In the genomic region with DNA sequence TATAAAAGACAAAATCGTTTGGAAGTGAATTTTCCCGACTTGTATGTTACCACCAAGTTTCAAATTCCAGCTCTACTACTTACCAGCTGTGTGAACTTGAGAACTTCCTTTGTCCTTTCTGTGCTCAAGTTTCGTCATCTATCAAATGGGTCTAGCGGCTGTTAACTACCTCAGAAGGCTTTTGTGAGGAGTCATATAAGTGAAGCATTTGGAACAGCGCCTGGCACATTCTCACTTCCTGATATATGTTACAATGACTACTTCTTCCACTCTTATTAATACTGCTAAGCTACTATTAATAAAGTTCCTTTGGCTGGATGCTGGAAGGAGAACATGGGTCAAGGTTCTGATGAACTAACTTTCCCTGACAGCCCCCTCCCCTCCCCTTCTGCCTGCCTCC, we compare ENCODE assay signal across 22 cellular contexts.
DNase-seq lines count a peak whose midpoint lies in the region; ATAC-seq, FAIRE-seq and TF ChIP-seq lines count a peak whose summit lies in the region.
"Had no signal": no experiment of that assay in that cellular context is flagged by ENCODE, and none has a peak within 500 bp of the region (broad histone marks: within the 10 kb centered on the region; RNA-seq: fewer than 3 reads in every experiment).

No MANE protein-coding gene starts in this region.

- no peaks in the 10 kb centered on the region for H3K27me3 ChIP-seq in cardiac muscle cell
- H3K27me3 ChIP-seq in left ventricle myocardium inferior (ENCODE audit: low read depth): no peaks in the 10 kb centered on the region
- no peaks in the 10 kb centered on the region for H3K27me3 ChIP-seq in astrocyte (ENCODE audit: insufficient read depth, low read length)
- H3K27me3 ChIP-seq: neutrophil had no signal

- no peak overlapping the region for H3K4me2 ChIP-seq in astrocyte (ENCODE audit: low read length)
- H3K4me2 ChIP-seq: A549 had no signal

- H4K20me1 ChIP-seq in astrocyte (ENCODE audit: insufficient read depth, low read length): no peaks in the 10 kb centered on the region

- FAIRE-seq in astrocyte (lab: Jason Lieb, UNC): peak; percentile 9
- FAIRE-seq: A549, GM12878 had no signal

- H3K4me3 Mint-ChIP-seq in astrocyte (ENCODE audit: unreplicated experiment): no peak overlapping the region
- no peak overlapping the region for H3K4me3 Mint-ChIP-seq in activated T-helper 2 cell treated with anti-CD3 and anti-CD28 coated beads, Interferon-gamma antibody, Interleukin-2, Interleukin-4, amounts not matched to agents 10 μg/mL and 5 μg/mL and 100 μg/mL, durations not matched to agents 14 hours and 24 hours and 36 hours (ENCODE audit: low read depth)
- H3K4me3 Mint-ChIP-seq: activated naive CD4-positive, alpha-beta T cell treated with anti-CD3 and anti-CD28 coated beads for 36 hours; effector memory CD8-positive, alpha-beta T cell; immature natural killer cell; memory B cell; stimulated activated naive B cell treated with anti-CD40 and anti-IgM and Interleukin-4, amounts not matched to agents 10 μg/mL and 1 μg/mL and 100 μg/mL, for 72 hours; T-helper 1 cell treated with Interleukin-12 subunit alpha and Interleukin-12 subunit beta and Interleukin-4 antibody, amounts not matched to agents 30 μg/mL and 1 μg/mL, for 36 hours had no signal

- no peaks in the 10 kb centered on the region for H3K79me2 ChIP-seq in astrocyte (ENCODE audit: insufficient read depth, low read length)

- no peaks in the 10 kb centered on the region for H3K9me3 Mint-ChIP-seq in astrocyte (ENCODE audit: unreplicated experiment)
- no peaks in the 10 kb centered on the region for H3K9me3 Mint-ChIP-seq in activated T-helper 2 cell treated with anti-CD3 and anti-CD28 coated beads, Interferon-gamma antibody, Interleukin-2, Interleukin-4, amounts not matched to agents 10 μg/mL and 5 μg/mL and 100 μg/mL, durations not matched to agents 14 hours and 24 hours and 36 hours
- H3K9me3 Mint-ChIP-seq: activated naive CD4-positive, alpha-beta T cell treated with anti-CD3 and anti-CD28 coated beads for 36 hours; effector memory CD8-positive, alpha-beta T cell; memory B cell; stimulated activated naive B cell treated with anti-CD40 and anti-IgM and Interleukin-4, amounts not matched to agents 10 μg/mL and 1 μg/mL and 100 μg/mL, for 72 hours; T-helper 1 cell treated with Interleukin-12 subunit alpha and Interleukin-12 subunit beta and Interleukin-4 antibody, amounts not matched to agents 30 μg/mL and 1 μg/mL, for 36 hours had no signal

- intact Hi-C loops in left ventricle myocardium inferior (cut with micrococcal nuclease): no loop called here
- intact Hi-C loops in activated T-helper 2 cell treated with anti-CD3 and anti-CD28 coated beads, Interferon-gamma antibody, Interleukin-2, Interleukin-4, amounts not matched to agents 10 μg/mL and 5 μg/mL and 100 μg/mL, durations not matched to agents 14 hours and 24 hours and 36 hours (cut with micrococcal nuclease): no loop called here

- no peaks in the 10 kb centered on the region for H3K36me3 Mint-ChIP-seq in astrocyte (ENCODE audit: low read depth, unreplicated experiment)
- H3K36me3 Mint-ChIP-seq in activated T-helper 2 cell treated with anti-CD3 and anti-CD28 coated beads, Interferon-gamma antibody, Interleukin-2, Interleukin-4, amounts not matched to agents 10 μg/mL and 5 μg/mL and 100 μg/mL, durations not matched to agents 14 hours and 24 hours and 36 hours (ENCODE audit: low read depth): no peaks in the 10 kb centered on the region
- H3K36me3 Mint-ChIP-seq: immature natural killer cell; memory B cell; stimulated activated naive B cell treated with anti-CD40 and anti-IgM and Interleukin-4, amounts not matched to agents 10 μg/mL and 1 μg/mL and 100 μg/mL, for 72 hours had no signal

- peaks cover 5% of the 10 kb centered on the region for H3K27me3 Mint-ChIP-seq in astrocyte (ENCODE audit: low read depth, unreplicated experiment)
- no peaks in the 10 kb centered on the region for H3K27me3 Mint-ChIP-seq in activated T-helper 2 cell treated with anti-CD3 and anti-CD28 coated beads, Interferon-gamma antibody, Interleukin-2, Interleukin-4, amounts not matched to agents 10 μg/mL and 5 μg/mL and 100 μg/mL, durations not matched to agents 14 hours and 24 hours and 36 hours (ENCODE audit: low read depth)
- H3K27me3 Mint-ChIP-seq: effector memory CD8-positive, alpha-beta T cell; memory B cell had no signal

- H2AFZ ChIP-seq in astrocyte (ENCODE audit: low read depth, low read length): no peak overlapping the region

- DNase-seq in cardiac muscle cell (ENCODE audit: low read depth in 1 of 2, low spot score in 1 of 2): peak in 1 of 2 donors; percentile 57
- DNase-seq in left ventricle myocardium inferior: no peak
- peak; percentile 96 for DNase-seq in astrocyte (ENCODE audit: low read depth)
- peak; percentile 42 for DNase-seq in kidney tubule cell (ENCODE audit: low spot score)
- DNase-seq in activated naive CD4-positive, alpha-beta T cell treated with anti-CD3 and anti-CD28 coated beads, Interleukin-2, amount 50 U/mL, for 16 hours: no peak
- no peak for DNase-seq in HT-29 (ENCODE audit: low spot score)
- no peak for DNase-seq in activated T-helper 2 cell treated with anti-CD3 and anti-CD28 coated beads, Interferon-gamma antibody, Interleukin-2, Interleukin-4, amounts not matched to agents 10 μg/mL and 5 μg/mL and 100 μg/mL, durations not matched to agents 14 hours and 24 hours and 36 hours (ENCODE audit: low spot score)
- DNase-seq: activated naive CD4-positive, alpha-beta T cell treated with anti-CD3 and anti-CD28 coated beads for 36 hours; caudate nucleus; effector memory CD8-positive, alpha-beta T cell; immature natural killer cell; NCI-H2029 treated with DMSO at 0.1 percent for 48 hours; NCI-H748 treated with DMSO at 0.1 percent for 48 hours; stimulated activated naive B cell treated with anti-CD40 and anti-IgM and Interleukin-4, amounts not matched to agents 10 μg/mL and 1 μg/mL and 100 μg/mL, for 72 hours had no signal

- ATAC-seq in GM21737 (IDR thresholded peaks at IDR 0.05; ENCODE audit: unreplicated experiment): no peak
- ATAC-seq: A549; activated CD4-positive, CD25-positive, alpha-beta regulatory T cell treated with anti-CD3 and anti-CD28 coated beads, Interleukin-2, amount 50 U/mL, for 24 hours; effector memory CD8-positive, alpha-beta T cell; GM12878; stimulated activated naive B cell treated with anti-CD40 and anti-IgM and Interleukin-4, amounts not matched to agents 10 μg/mL and 1 μg/mL and 100 μg/mL, for 72 hours had no signal

- H3K9me3 ChIP-seq in cardiac muscle cell (ENCODE audit: low read depth) (no peaks in the 10 kb centered on the region), left ventricle myocardium inferior (replicated peaks) (no peaks in the 10 kb centered on the region), astrocyte (ENCODE audit: insufficient read depth, low read depth, low read length) (no peaks in the 10 kb centered on the region)
- H3K9me3 ChIP-seq: A549, neutrophil had no signal

- TF ChIP-seq CTCF in cardiac muscle cell (IDR thresholded peaks at IDR 0.05; ENCODE audit: low read depth, low read length): no peak
- TF ChIP-seq CTCF in left ventricle myocardium inferior (IDR thresholded peaks at IDR 0.05; ENCODE audit: borderline replicate concordance): no peak
- no peak for TF ChIP-seq CTCF in astrocyte (IDR thresholded peaks at IDR 0.05; ENCODE audit: insufficient read depth, low read depth, low read length)

- H3K4me1 ChIP-seq in cardiac muscle cell (ENCODE audit: low read depth) (peaks cover 51% of the 10 kb centered on the region), left ventricle myocardium inferior (peaks cover 58% of the 10 kb centered on the region), astrocyte (ENCODE audit: insufficient read depth, low read length) (no peaks in the 10 kb centered on the region)
- H3K4me1 ChIP-seq: A549 had no signal

- H3K4me3 ChIP-seq in cardiac muscle cell (no peak overlapping the region), left ventricle myocardium inferior (no peak overlapping the region), astrocyte (ENCODE audit: insufficient read depth, low read depth, low read length) (no peak overlapping the region)
- H3K4me3 ChIP-seq: A549, GM12878, skin epidermis had no signal

- H3K27ac Mint-ChIP-seq in astrocyte (ENCODE audit: unreplicated experiment): no peak overlapping the region
- H3K27ac Mint-ChIP-seq in activated T-helper 2 cell treated with anti-CD3 and anti-CD28 coated beads, Interferon-gamma antibody, Interleukin-2, Interleukin-4, amounts not matched to agents 10 μg/mL and 5 μg/mL and 100 μg/mL, durations not matched to agents 14 hours and 24 hours and 36 hours: no peak overlapping the region
- H3K27ac Mint-ChIP-seq: activated naive CD4-positive, alpha-beta T cell treated with anti-CD3 and anti-CD28 coated beads for 36 hours; effector memory CD8-positive, alpha-beta T cell; immature natural killer cell; memory B cell; stimulated activated naive B cell treated with anti-CD40 and anti-IgM and Interleukin-4, amounts not matched to agents 10 μg/mL and 1 μg/mL and 100 μg/mL, for 72 hours; T-helper 1 cell treated with Interleukin-12 subunit alpha and Interleukin-12 subunit beta and Interleukin-4 antibody, amounts not matched to agents 30 μg/mL and 1 μg/mL, for 36 hours had no signal

- no peaks in the 10 kb centered on the region for H3K4me1 Mint-ChIP-seq in astrocyte (ENCODE audit: low read depth, unreplicated experiment)
- H3K4me1 Mint-ChIP-seq in activated T-helper 2 cell treated with anti-CD3 and anti-CD28 coated beads, Interferon-gamma antibody, Interleukin-2, Interleukin-4, amounts not matched to agents 10 μg/mL and 5 μg/mL and 100 μg/mL, durations not matched to agents 14 hours and 24 hours and 36 hours (ENCODE audit: low read depth): no peaks in the 10 kb centered on the region
- H3K4me1 Mint-ChIP-seq: memory B cell; stimulated activated naive B cell treated with anti-CD40 and anti-IgM and Interleukin-4, amounts not matched to agents 10 μg/mL and 1 μg/mL and 100 μg/mL, for 72 hours had no signal

- no peak overlapping the region for H3K9ac ChIP-seq in astrocyte (ENCODE audit: low read length)

- H3K27ac ChIP-seq in cardiac muscle cell (peak overlapping the region; percentile 24), left ventricle myocardium inferior (replicated peaks) (no peak overlapping the region), astrocyte (ENCODE audit: low read depth, low read length) (no peak overlapping the region)
- H3K27ac ChIP-seq: A549, neutrophil, skin epidermis had no signal

- peaks cover 6% of the 10 kb centered on the region for H3K36me3 ChIP-seq in cardiac muscle cell
- no peaks in the 10 kb centered on the region for H3K36me3 ChIP-seq in left ventricle myocardium inferior
- no peaks in the 10 kb centered on the region for H3K36me3 ChIP-seq in astrocyte (ENCODE audit: insufficient read depth, low read length)
- H3K36me3 ChIP-seq: neutrophil had no signal

Comparison
In these comparisons a context has a peak if more than half of its experiments do, and no peak if none do; other contexts are left out.
1. DNase-seq: peak in astrocyte (single experiment) and kidney tubule cell (single experiment); none in left ventricle myocardium inferior (single experiment), activated naive CD4-positive, alpha-beta T cell treated with anti-CD3 and anti-CD28 coated beads, Interleukin-2, amount 50 U/mL, for 16 hours (single experiment), HT-29 (single experiment) and activated T-helper 2 cell treated with anti-CD3 and anti-CD28 coated beads, Interferon-gamma antibody, Interleukin-2, Interleukin-4, amounts not matched to agents 10 μg/mL and 5 μg/mL and 100 μg/mL, durations not matched to agents 14 hours and 24 hours and 36 hours (single experiment).